Comparison of ENCODE assay signal across 27 cellular contexts in genomic region chr4:3403104-3403906, GRCh38. TPM values are rescaled to one million over a fixed set of nuclear protein-coding genes. Genes with fewer than 3 reads are reported as not detected.
DNase-seq lines count a peak whose midpoint lies in the region; ATAC-seq, FAIRE-seq and TF ChIP-seq lines count a peak whose summit lies in the region.
"Had no signal": no experiment of that assay in that cellular context is flagged by ENCODE, and none has a peak within 500 bp of the region (broad histone marks: within the 10 kb centered on the region; RNA-seq: fewer than 3 reads in every experiment).

No MANE protein-coding gene starts in this region.

- H3K9me3 ChIP-seq in right cardiac atrium (ENCODE audit: control insufficient read depth, low read length) (peaks cover 2% of the 10 kb centered on the region), suprapubic skin (no peaks in the 10 kb centered on the region)

- DNase-seq in H7 (peak; percentile 32), chondrocyte (ENCODE audit: low spot score) (no peak), right cardiac atrium (peak in 1 of 3 donors; percentile 27), suprapubic skin (ENCODE audit: low spot score in 2 of 2) (peak in 1 of 2 donors; percentile 37), urothelium cell line (ENCODE audit: low spot score) (no peak), NCI-H1436 treated with DMSO at 0.1 percent for 48 hours (lab: John Stamatoyannopoulos, UW) (no peak), glomerular visceral epithelial cell (ENCODE audit: extremely low spot score) (no peak)
- DNase-seq: ACHN; C1 segment of cervical spinal cord; Calu3; DND-41; effector memory CD4-positive, alpha-beta T cell; erythroblast; GOT3; left colon; NCI-H187 treated with DMSO at 0.1 percent for 48 hours; NCI-H2227 treated with DMSO at 0.1 percent for 48 hours; NCI-H748 treated with DMSO at 0.1 percent for 48 hours; nephron progenitor cell; SHP77 treated with DMSO at 0.1 percent for 48 hours; stomach had no signal

- no peak for TF ChIP-seq POLR2A in suprapubic skin (IDR thresholded peaks at IDR 0.05)

- ATAC-seq in right cardiac atrium, result peak; percentile 5 to 85
- ATAC-seq: activated T-helper 17 cell treated with anti-CD3 and anti-CD28 coated beads, Interleukin-2, amount 50 U/mL, for 72 hours; left colon; WTC11 had no signal

- H3K27me3 ChIP-seq in H7 (ENCODE audit: control insufficient read depth, insufficient read depth, low read length), result no peaks in the 10 kb centered on the region
- no peaks in the 10 kb centered on the region for H3K27me3 ChIP-seq in right cardiac atrium (ENCODE audit: control insufficient read depth, insufficient read depth)
- H3K27me3 ChIP-seq in suprapubic skin, result no peaks in the 10 kb centered on the region
- H3K27me3 ChIP-seq: stomach had no signal

- no peak for FAIRE-seq in urothelium cell line (lab: Jason Lieb, UNC)

- H3K27ac ChIP-seq in right cardiac atrium (ENCODE audit: low read length) (peak overlapping the region; percentile 42), suprapubic skin (peak overlapping the region; percentile 28)
- H3K27ac ChIP-seq: parathyroid adenoma, stomach had no signal

- no peak overlapping the region for H3K4me3 Mint-ChIP-seq in chondrocyte (ENCODE audit: unreplicated experiment)
- H3K4me3 Mint-ChIP-seq: activated T-helper 17 cell treated with anti-CD3 and anti-CD28 coated beads, Interleukin-2, amount 50 U/mL, for 72 hours; brain; nephron progenitor cell; WTC11 had no signal

- 79% methylated on average over 16 of the region's 16 CpGs for WGBS in right cardiac atrium
- WGBS in suprapubic skin, result 94% methylated on average over 16 of the region's 16 CpGs

- peaks cover 8% of the 10 kb centered on the region for H3K9me3 Mint-ChIP-seq in chondrocyte (ENCODE audit: low read depth)
- H3K9me3 Mint-ChIP-seq: activated T-helper 17 cell treated with anti-CD3 and anti-CD28 coated beads, Interleukin-2, amount 50 U/mL, for 72 hours had no signal

- H3K4me1 Mint-ChIP-seq in chondrocyte (ENCODE audit: low read depth), result peaks cover 21% of the 10 kb centered on the region
- H3K4me1 Mint-ChIP-seq: activated T-helper 17 cell treated with anti-CD3 and anti-CD28 coated beads, Interleukin-2, amount 50 U/mL, for 72 hours had no signal

- no peak for TF ChIP-seq EP300 in suprapubic skin (IDR thresholded peaks at IDR 0.05)

- H3K36me3 ChIP-seq in H7 (replicated peaks; ENCODE audit: control insufficient read depth, insufficient read depth, low read length) (no peaks in the 10 kb centered on the region), suprapubic skin (peaks cover 6% of the 10 kb centered on the region)
- H3K36me3 ChIP-seq: stomach had no signal

- intact Hi-C loops in right cardiac atrium (cut with DNase I), result no loop called here

- no peaks in the 10 kb centered on the region for H3K27me3 Mint-ChIP-seq in chondrocyte (ENCODE audit: low read depth)
- H3K27me3 Mint-ChIP-seq: activated T-helper 17 cell treated with anti-CD3 and anti-CD28 coated beads, Interleukin-2, amount 50 U/mL, for 72 hours had no signal

- H3K27ac Mint-ChIP-seq in chondrocyte (ENCODE audit: unreplicated experiment), result peak overlapping the region; percentile 70
- H3K27ac Mint-ChIP-seq: activated T-helper 17 cell treated with anti-CD3 and anti-CD28 coated beads, Interleukin-2, amount 50 U/mL, for 72 hours; brain; nephron progenitor cell; WTC11 had no signal

- H3K4me3 ChIP-seq in H7 (ENCODE audit: insufficient read depth, low read depth, low read length) (no peak overlapping the region), right cardiac atrium (ENCODE audit: low read length) (no peak overlapping the region), suprapubic skin (no peak overlapping the region)
- H3K4me3 ChIP-seq: stomach had no signal

- H3K4me1 ChIP-seq in right cardiac atrium (ENCODE audit: control insufficient read depth, insufficient read depth, low read length) (peaks cover 7% of the 10 kb centered on the region), suprapubic skin (peaks cover 7% of the 10 kb centered on the region)
- H3K4me1 ChIP-seq: parathyroid adenoma, stomach had no signal

- TF ChIP-seq CTCF in chondrocyte (IDR thresholded peaks at IDR 0.05), result no peak
- TF ChIP-seq CTCF in suprapubic skin (IDR thresholded peaks at IDR 0.05), result no peak

- H3K36me3 Mint-ChIP-seq in chondrocyte (ENCODE audit: low read depth), result peaks cover 4% of the 10 kb centered on the region

RNA-seq across cellular contexts. Expression of gene HGFAC, which starts 38.5 kb away (rescaled TPM):
- total RNA-seq in H7 (2014; rRNA removed; shearing (Covaris generic)), result 0.03 and 1.1 TPM in 2 replicates
- total RNA-seq in chondrocyte (0.28 to 0.36 TPM (median 0.35 TPM) in 3 replicates), right cardiac atrium (under 1 TPM in 3 of 4 donors, not detected in 1; 0.31 to 0.62 (median 0.31) TPM), suprapubic skin (not detected)
- polyA plus RNA-seq in right cardiac atrium, result 0.14 TPM
- total RNA-seq: activated T-helper 17 cell treated with anti-CD3 and anti-CD28 coated beads, Interleukin-2, amount 50 U/mL, for 72 hours; Calu3; left colon; sciatic nerve; stomach; ureter had no signal

RNA-seq across cellular contexts. Expression of gene DOK7, which starts 59.8 kb away (rescaled TPM):
- total RNA-seq in H7 (2014; rRNA removed; shearing (Covaris generic)), result 0.22 and 0.73 TPM in 2 replicates
- 0.37 TPM in 1 of 3 replicates, not detected in the others for total RNA-seq in chondrocyte
- total RNA-seq in right cardiac atrium, result 10 to 100 TPM; 28.9 to 40.0 (median 34.5) TPM
- polyA plus RNA-seq in right cardiac atrium, result 36.3 TPM
- 10 to 100 TPM in 1 of 4 donors, 1 to 10 TPM in 3; 1.7 to 11.2 (median 2.6) TPM for total RNA-seq in suprapubic skin
- total RNA-seq: activated T-helper 17 cell treated with anti-CD3 and anti-CD28 coated beads, Interleukin-2, amount 50 U/mL, for 72 hours; sciatic nerve had no signal
